9 cellular contexts compared by ENCODE assay signal in genomic region chr6:26536571-26537159, GRCh38. TPM values are rescaled to one million over a fixed set of nuclear protein-coding genes. Genes with fewer than 3 reads are reported as not detected.
DNase-seq lines count a peak whose midpoint lies in the region; ATAC-seq and TF ChIP-seq lines count a peak whose summit lies in the region.
"Had no signal": no experiment of that assay in that cellular context is flagged by ENCODE, and none has a peak within 500 bp of the region (broad histone marks: within the 10 kb centered on the region; RNA-seq: fewer than 3 reads in every experiment).

No MANE protein-coding gene starts in this region.

- no peaks in the 10 kb centered on the region for H3K9me2 ChIP-seq in PC-9 (ENCODE audit: insufficient read depth)

- H3K4ac ChIP-seq in H9 (ENCODE audit: low read depth, low read length): no peak overlapping the region

- peak overlapping the region; percentile 60 for H3K9ac ChIP-seq in H9 (ENCODE audit: extremely low read depth, insufficient read length, low read length)

- no peak overlapping the region for H3K23ac ChIP-seq in H9 (ENCODE audit: insufficient read length, low read depth, low read length)

- TF ChIP-seq CTCF in H9 (conservative IDR thresholded peaks at IDR 0.05) (no peak), PC-9 (conservative IDR thresholded peaks at IDR 0.05) (no peak), brain (conservative IDR thresholded peaks at IDR 0.05) (no peak)

- no peaks in the 10 kb centered on the region for H3K79me2 ChIP-seq in H9 (ENCODE audit: insufficient read depth, low read length)
- H3K79me2 ChIP-seq in PC-9 (ENCODE audit: low read depth): peaks cover 27% of the 10 kb centered on the region

- no peak overlapping the region for H2BK12ac ChIP-seq in H9 (ENCODE audit: insufficient read length, low read depth, low read length)

- H3K36me3 ChIP-seq in PC-9 (ENCODE audit: low read depth): no peaks in the 10 kb centered on the region

- CTCF ChIA-PET in PC-9 (lab: Charles Lee): no interaction called here

- H3T11ph ChIP-seq in H9 (ENCODE audit: low read length): no peak overlapping the region

- H3K27me3 ChIP-seq in H9 (ENCODE audit: insufficient read depth, low read length) (no peaks in the 10 kb centered on the region), PC-9 (ENCODE audit: insufficient read depth, low read depth) (no peaks in the 10 kb centered on the region)

- H3K4me1 Mint-ChIP-seq in H9 (peaks cover 34 to 41% of the 10 kb centered on the region in 2 experiments), brain (peaks cover 82% of the 10 kb centered on the region)

- H3K36me3 Mint-ChIP-seq in H9 (ENCODE audit: insufficient read depth in 1 of 3, low read depth in 3 of 3) (peaks cover 6 to 15% (median 12%) of the 10 kb centered on the region in 3 experiments), brain (peaks cover 18% of the 10 kb centered on the region)

- H4K91ac ChIP-seq in H9 (ENCODE audit: insufficient read length, low read depth, low read length): no peak overlapping the region

- no CpG with 5 or more reads among the region's 12 CpGs for WGBS in H9 (ENCODE audit: extremely low coverage, insufficient read length, low lambda C conversion rate)

- H2BK20ac ChIP-seq in H9 (ENCODE audit: low read depth, low read length, poor library complexity, severe bottlenecking): no peak overlapping the region

- DNase-seq in COLO668 (lab: John Stamatoyannopoulos, UW; ENCODE audit: unreplicated experiment) (peak; percentile 3), H9 (peak; percentile 43), PC-9 (peak; percentile 15 to 43), kidney tubule cell (ENCODE audit: low spot score) (peak; percentile 48), HuH-7.5 (ENCODE audit: low spot score) (no peak)
- DNase-seq in stimulated activated CD4-positive, alpha-beta T cell treated with anti-CD3 and anti-CD28 coated beads, TNF-alpha, amount 100 ng/mL, for 24 hours (ENCODE audit: low read depth in 3 of 3): peak in 2 of 3 experiments; percentile 24 to 36

- no peak overlapping the region for H4K8ac ChIP-seq in H9 (replicated peaks; ENCODE audit: insufficient read length, low read depth, low read length)

- H3K4me3 ChIP-seq in PC-9: peak overlapping the region; percentile 78

- no peak overlapping the region for H2BK120ac ChIP-seq in H9 (ENCODE audit: low read depth, low read length, poor library complexity, severe bottlenecking)

- peak overlapping the region; percentile 94 to 96 for H3K4me3 Mint-ChIP-seq in H9
- peak overlapping the region; percentile 91 to 97 (median 95) for H3K4me3 Mint-ChIP-seq in brain

- no peaks in the 10 kb centered on the region for H3K79me1 ChIP-seq in H9 (ENCODE audit: insufficient read depth, low read depth, low read length, poor library complexity, severe bottlenecking)

- POLR2A ChIA-PET in PC-9 (lab: Charles Lee; ENCODE audit: unreplicated experiment): no interaction called here

- H2BK5ac ChIP-seq in H9 (ENCODE audit: insufficient read length, low read length): no peak overlapping the region

- H2BK15ac ChIP-seq in H9 (ENCODE audit: low read depth, low read length): no peak overlapping the region

- H3K27ac Mint-ChIP-seq in H9 (peak overlapping the region; percentile 85 to 98 (median 88)), brain (peak overlapping the region; percentile 97 to 99 (median 99))

- H3K14ac ChIP-seq in H9 (ENCODE audit: insufficient read depth, low read length): no peak overlapping the region

- H3K23me2 ChIP-seq in H9 (ENCODE audit: insufficient read length, low read depth, low read length, poor library complexity, severe bottlenecking): peaks cover 6% of the 10 kb centered on the region

- no TSS peak for BruUV-seq in PC-9 (replicated peaks; lab: Mats Ljungman, UMichigan)

- H3K4me1 ChIP-seq in H9 (ENCODE audit: insufficient read depth, low read length): no peaks in the 10 kb centered on the region; the same call in 1 of the 2 replicates
- H3K4me1 ChIP-seq in PC-9 (replicated peaks; ENCODE audit: insufficient read depth): peaks cover 24% of the 10 kb centered on the region

- H3K27ac ChIP-seq in H9 (ENCODE audit: insufficient read length, low read depth, low read length): peak overlapping the region; percentile 63
- H3K27ac ChIP-seq in PC-9: peak overlapping the region; percentile 78

- H3K9me3 Mint-ChIP-seq in H9 (peaks cover 2 to 5% of the 10 kb centered on the region in 2 experiments; a peak in 2 of 5 replicates), brain (peaks cover 0 to 16% (median 0%) of the 10 kb centered on the region in 5 experiments)

- H4K20me1 ChIP-seq in H9 (ENCODE audit: control insufficient read depth, insufficient read depth, insufficient read length) (no peaks in the 10 kb centered on the region), PC-9 (ENCODE audit: insufficient read depth) (no peaks in the 10 kb centered on the region)

- H3K27me3 Mint-ChIP-seq in H9 (ENCODE audit: low read depth): peaks cover 13% of the 10 kb centered on the region
- H3K27me3 Mint-ChIP-seq in brain: peaks cover 23% of the 10 kb centered on the region

- H2AK5ac ChIP-seq in H9 (ENCODE audit: insufficient read length, low read length): no peak overlapping the region

- peak overlapping the region; percentile 77 for H3K18ac ChIP-seq in H9 (ENCODE audit: insufficient read length, low read depth, low read length)

- peaks cover 49% of the 10 kb centered on the region for H3F3A ChIP-seq in PC-9 (ENCODE audit: insufficient read depth, low read depth)

- no peaks in the 10 kb centered on the region for H3K9me3 ChIP-seq in H9 (ENCODE audit: control insufficient read depth, low read depth, low read length)
- no peaks in the 10 kb centered on the region for H3K9me3 ChIP-seq in PC-9 (ENCODE audit: insufficient read depth, low read depth)

- H3K4me2 ChIP-seq in H9 (ENCODE audit: insufficient read depth, insufficient read length, low read length) (peak overlapping the region; percentile 85), PC-9 (peak overlapping the region; percentile 92)

- H3K56ac ChIP-seq in H9 (ENCODE audit: insufficient read length, low read depth, low read length): no peak overlapping the region

- intact Hi-C loops in PC-9 (cut with micrococcal nuclease; ENCODE audit: unreplicated experiment): loop anchor here (1.0 to 5.0 kb wide), 6 partner anchors 15 to 224 kb away; no protein-coding TSS in a partner anchor

- no peak overlapping the region for H4K5ac ChIP-seq in H9 (ENCODE audit: insufficient read length, low read depth, low read length)

- no peak for ATAC-seq in HG03521 (IDR thresholded peaks at IDR 0.05; ENCODE audit: unreplicated experiment)

- H2AFZ ChIP-seq in H9 (ENCODE audit: low read length) (peak overlapping the region; percentile 60), PC-9 (peak overlapping the region; percentile 83)

RNA-seq across cellular contexts. Expression of gene HMGN4, which starts 1.5 kb away (rescaled TPM):
- total RNA-seq in H9 (2021) (50.4 and 54.7 TPM in 2 replicates), PC-9 (2021) (86.9 and 90.5 TPM in 2 replicates)
- polyA plus RNA-seq in brain (ENCODE audit: insufficient read depth, low read depth, low replicate concordance): 70.0 TPM

RNA-seq across cellular contexts. Expression of gene BTN1A1, which starts 36.6 kb away (rescaled TPM):
- total RNA-seq in H9 (2021): 0.15 and 0.18 TPM in 2 replicates
- total RNA-seq in PC-9 (2021): not detected in 2 replicates
- 0.36 TPM for polyA plus RNA-seq in brain (ENCODE audit: insufficient read depth, low read depth, low replicate concordance)
- total RNA-seq: T-helper 2 cell treated with Interferon-gamma antibody and Interleukin-4, amounts not matched to agents 100 ng/mL and 5 ng/mL, for 36 hours had no signal
